In genomic region chr1:154951901-154952657, GRCh38 we compare ENCODE assay signal across 9 cellular contexts. TPM values are rescaled to one million over a fixed set of nuclear protein-coding genes. Genes with fewer than 3 reads are reported as not detected.
DNase-seq lines count a peak whose midpoint lies in the region; ATAC-seq, FAIRE-seq and TF ChIP-seq lines count a peak whose summit lies in the region.
"Had no signal": no experiment of that assay in that cellular context is flagged by ENCODE, and none has a peak within 500 bp of the region (broad histone marks: within the 10 kb centered on the region; RNA-seq: fewer than 3 reads in every experiment).

No MANE protein-coding gene starts in this region.

- FAIRE-seq in H1 (lab: Jason Lieb, UNC): no peak
- FAIRE-seq: G401.6 had no signal

- CTCF ChIA-PET in activated CD8-positive, alpha-beta memory T cell treated with anti-CD3 and anti-CD28 coated beads, Interleukin-2, amount 10 ng/mL, durations not matched to agents 7 days and 5 days (lab: Charles Lee): interaction anchor here (0.7 to 5.6 kb wide), 11 partner anchors 9 to 392 kb away, joined by 3 to 46 read pairs (median 4); partner anchors contain the start of genes ADAM15, FLAD1, PMVK and PYGO2
- CTCF ChIA-PET in H1 (lab: Charles Lee; ENCODE audit: partially characterized antibody): interaction anchor here (0.8 to 9.8 kb wide), 7 partner anchors 16 to 179 kb away, joined by 3 to 132 read pairs (median 3); partner anchors contain the start of genes LENEP, PMVK and SHC1

- H2BK12ac ChIP-seq in H1 (ENCODE audit: low read depth, low read length): no peak overlapping the region

- no peak overlapping the region for H4K91ac ChIP-seq in H1 (replicated peaks; ENCODE audit: insufficient read length, low read length)

- TF ChIP-seq EP300 in H1 (IDR thresholded peaks at IDR 0.05; ENCODE audit: borderline replicate concordance in 1 of 2, low read depth in 2 of 2, low read length in 2 of 2): no peak

- ATAC-seq in activated CD8-positive, alpha-beta memory T cell treated with anti-CD3 and anti-CD28 coated beads, Interleukin-2, amount 10 ng/mL, durations not matched to agents 7 days and 5 days: peak; percentile 12
- no peak for ATAC-seq in HG02763 (IDR thresholded peaks at IDR 0.05; ENCODE audit: unreplicated experiment)
- ATAC-seq in GM21367 (IDR thresholded peaks at IDR 0.05; ENCODE audit: unreplicated experiment): no peak

- H3K4me3 ChIP-seq in H1 (ENCODE audit: extremely low read depth in 1 of 4, insufficient read depth in 2 of 4, low read depth in 3 of 4, low read length in 4 of 4) (no peak overlapping the region), prostate gland (no peak overlapping the region)

- no peak overlapping the region for H2AK5ac ChIP-seq in H1 (ENCODE audit: low read depth, low read length)

- no peak overlapping the region for H4K5ac ChIP-seq in H1 (ENCODE audit: insufficient read length, low read depth, low read length)

- H3K4ac ChIP-seq in H1 (replicated peaks; ENCODE audit: insufficient read length, low read depth, low read length): no peak overlapping the region

- H3K27ac ChIP-seq in H1 (ENCODE audit: low read depth, low read length) (no peak overlapping the region), prostate gland (no peak overlapping the region)

- H3K9ac ChIP-seq in H1 (replicated peaks in 1 of 4; ENCODE audit: extremely low read depth in 1 of 4, low read depth in 3 of 4, low read length in 3 of 4): no peak overlapping the region

- H3K14ac ChIP-seq in H1 (ENCODE audit: insufficient read length): no peak overlapping the region

- 0 out of 2 replicates have a peak, but pooled peaks cover 6% of the 10 kb centered on the region for H3K79me1 ChIP-seq in H1 (ENCODE audit: low read depth, low read length)

- H3K27me3 ChIP-seq in H1 (replicated peaks in 1 of 4; ENCODE audit: control insufficient read depth in 3 of 4, extremely low read depth in 1 of 4, insufficient read depth in 3 of 4, low read length in 3 of 4): no peaks in the 10 kb centered on the region; a peak in 1 of 7 replicates
- no peaks in the 10 kb centered on the region for H3K27me3 ChIP-seq in prostate gland (replicated peaks; ENCODE audit: insufficient read depth)

- H2AFZ ChIP-seq in H1 (ENCODE audit: low read length): no peak overlapping the region

- no peaks in the 10 kb centered on the region for H3K27me3 Mint-ChIP-seq in activated CD8-positive, alpha-beta memory T cell treated with anti-CD3 and anti-CD28 coated beads, Interleukin-2, amount 10 ng/mL, durations not matched to agents 7 days and 5 days

- H3K23me2 ChIP-seq in H1 (ENCODE audit: low read depth, low read length): peaks cover 5% of the 10 kb centered on the region

- H3K36me3 Mint-ChIP-seq in activated CD8-positive, alpha-beta memory T cell treated with anti-CD3 and anti-CD28 coated beads, Interleukin-2, amount 10 ng/mL, durations not matched to agents 7 days and 5 days: peaks cover 14% of the 10 kb centered on the region

- DNase-seq in NCI-H526 (lab: John Stamatoyannopoulos, UW) (peak; percentile 43 to 88), H1 (ENCODE audit: low read depth in 1 of 2, low spot score in 2 of 2) (no peak), prostate gland (ENCODE audit: low spot score) (no peak), medulla oblongata (ENCODE audit: extremely low spot score) (no peak)
- peak; percentile 73 for DNase-seq in activated CD8-positive, alpha-beta memory T cell treated with anti-CD3 and anti-CD28 coated beads, Interleukin-2, amount 10 ng/mL, durations not matched to agents 7 days and 5 days
- peak in 2 of 3 experiments; percentile 32 to 33 for DNase-seq in stimulated activated CD4-positive, alpha-beta T cell treated with anti-CD3 and anti-CD28 coated beads, TNF-alpha, amount 100 ng/mL, for 4 hours (ENCODE audit: low read depth in 3 of 3)

- H3K4me3 Mint-ChIP-seq in activated CD8-positive, alpha-beta memory T cell treated with anti-CD3 and anti-CD28 coated beads, Interleukin-2, amount 10 ng/mL, durations not matched to agents 7 days and 5 days: peak overlapping the region; percentile 67

- no peak overlapping the region for H2BK120ac ChIP-seq in H1 (replicated peaks; ENCODE audit: low read depth, low read length)

- H3K4me1 ChIP-seq in H1 (replicated peaks in 1 of 4; ENCODE audit: control insufficient read depth in 3 of 4, insufficient read depth in 4 of 4, low read length in 3 of 4) (peaks cover 0 to 27% (median 6%) of the 10 kb centered on the region in 4 experiments; a peak in 6 of 7 replicates), prostate gland (replicated peaks) (peaks cover 16% of the 10 kb centered on the region)

- no peak overlapping the region for H3K23ac ChIP-seq in H1 (ENCODE audit: insufficient read length)

- no peak overlapping the region for H2BK5ac ChIP-seq in H1 (ENCODE audit: low read depth, low read length)

- 90% methylated on average over 15 of the region's 15 CpGs; no CpG with 5 or more reads in 1 of the 2 experiments for WGBS in H1 (ENCODE audit: extremely low coverage in 1 of 2, insufficient coverage in 1 of 2, insufficient read length in 1 of 2, insufficient replicate concordance in 2 of 2, low coverage in 1 of 2, low lambda C conversion rate in 2 of 2, missing lambda C conversion rate in 1 of 2), 2 experiments
- 71% methylated on average over 15 of the region's 15 CpGs for WGBS in prostate gland

- H3K79me2 ChIP-seq in H1 (ENCODE audit: control insufficient read depth in 1 of 2, insufficient read depth in 2 of 2, low read length in 2 of 2): peaks cover 0 to 3% of the 10 kb centered on the region in 2 experiments; a peak in 2 of 4 replicates

- H3K27ac Mint-ChIP-seq in activated CD8-positive, alpha-beta memory T cell treated with anti-CD3 and anti-CD28 coated beads, Interleukin-2, amount 10 ng/mL, durations not matched to agents 7 days and 5 days: peak overlapping the region; percentile 81

- no peaks in the 10 kb centered on the region for H3K9me3 ChIP-seq in H1 (ENCODE audit: insufficient read depth in 2 of 2, low read depth in 1 of 2, low read length in 1 of 2)
- H3K9me3 ChIP-seq in prostate gland: no peaks in the 10 kb centered on the region

- no peak overlapping the region for H2BK20ac ChIP-seq in H1 (ENCODE audit: low read length)

- H3K18ac ChIP-seq in H1 (ENCODE audit: extremely low read depth, low read length): no peak overlapping the region

- H2BK15ac ChIP-seq in H1 (ENCODE audit: low read length): no peak overlapping the region

- peak overlapping the region; percentile 45; the same call in 1 of the 2 replicates for H4K8ac ChIP-seq in H1 (ENCODE audit: extremely low read depth, insufficient read depth, low read length)

- peaks cover 70% of the 10 kb centered on the region for H3K4me1 Mint-ChIP-seq in activated CD8-positive, alpha-beta memory T cell treated with anti-CD3 and anti-CD28 coated beads, Interleukin-2, amount 10 ng/mL, durations not matched to agents 7 days and 5 days

- POLR2A ChIA-PET in H1 (lab: Charles Lee; ENCODE audit: partially characterized antibody): interaction anchor here (0.8 to 18.6 kb wide), 7 partner anchors 8 to 32 kb away, joined by 3 to 662 read pairs (median 6); partner anchors contain the start of genes CKS1B, FLAD1, LENEP and PMVK

- H3K36me3 ChIP-seq in H1 (ENCODE audit: control insufficient read depth in 2 of 4, insufficient read depth in 4 of 4, low read length in 3 of 4): peaks cover 0 to 4% (median 0%) of the 10 kb centered on the region in 4 experiments; a peak in 1 of 8 replicates
- H3K36me3 ChIP-seq in prostate gland: no peaks in the 10 kb centered on the region

- intact Hi-C loops in prostate gland (cut with DNase I): no loop called here

- H3K56ac ChIP-seq in H1 (replicated peaks; ENCODE audit: insufficient read length, low read depth, low read length): no peak overlapping the region

- H4K20me1 ChIP-seq in H1 (replicated peaks in 1 of 2; ENCODE audit: control insufficient read depth in 1 of 2, insufficient read depth in 2 of 2, low read length in 2 of 2): peaks cover 1 to 8% of the 10 kb centered on the region in 2 experiments

- no peaks in the 10 kb centered on the region for H3K9me3 Mint-ChIP-seq in activated CD8-positive, alpha-beta memory T cell treated with anti-CD3 and anti-CD28 coated beads, Interleukin-2, amount 10 ng/mL, durations not matched to agents 7 days and 5 days (ENCODE audit: low read depth)

- TF ChIP-seq POLR2A in H1 (IDR thresholded peaks at IDR 0.05; ENCODE audit: control extremely low read depth in 1 of 2, low read depth in 2 of 2, low read length in 2 of 2) (no peak), prostate gland (IDR thresholded peaks at IDR 0.05) (no peak)

- no peak for TF ChIP-seq RAD21 in H1 (IDR thresholded peaks at IDR 0.05 in 1 of 2, conservative IDR thresholded peaks at IDR 0.05 in 1 of 2; ENCODE audit: low read depth in 2 of 2, low read length in 2 of 2)

- no peak overlapping the region for H3K4me2 ChIP-seq in H1 (ENCODE audit: insufficient read depth in 1 of 2, low read depth in 2 of 2, low read length in 2 of 2)

- TF ChIP-seq CTCF in H1 (IDR thresholded peaks at IDR 0.05; ENCODE audit: control extremely low read depth in 1 of 3, insufficient read depth in 1 of 3, low read depth in 1 of 3, low read length in 3 of 3) (no peak), prostate gland (IDR thresholded peaks at IDR 0.05) (no peak)

RNA-seq across cellular contexts. Expression of gene PBXIP1, which starts 3.8 kb away (rescaled TPM):
- total RNA-seq in activated CD8-positive, alpha-beta memory T cell treated with anti-CD3 and anti-CD28 coated beads, Interleukin-2, amount 10 ng/mL, durations not matched to agents 7 days and 5 days: 10 to 100 TPM; 52.6 to 61.5 TPM
- 17.9 and 19.8 TPM in 2 replicates for total RNA-seq in H1 (2021; fragmentation: NEBNext Ultra II Directional; extraction: Animal tissue kit (Norgen Biotek cat#: 25700))
- polyA plus RNA-seq in H1 (2011; rRNA removed): 12.0 and 14.3 TPM in 2 replicates
- 22.3 TPM for polyA plus RNA-seq in H1 (2011; cell fraction: cytosol; rRNA removed)
- polyA plus RNA-seq in H1 (2011; cell fraction: nucleus; rRNA removed): 31.4 TPM
- polyA plus RNA-seq in H1 (2012, experiment 1 of 2): 23.2 to 27.8 TPM (median 26.0 TPM) in 4 replicates
- polyA plus RNA-seq in H1 (2012, experiment 2 of 2): 15.7 TPM
- 23.5 TPM for polyA plus RNA-seq in H1 (2013, experiment 1 of 2)
- 23.6 TPM for polyA plus RNA-seq in H1 (2013, experiment 2 of 2)
- 13.3 and 14.2 TPM in 2 replicates for polyA minus RNA-seq in H1 (2011; rRNA and poly(A)+ RNA removed)
- polyA minus RNA-seq in H1 (2011; cell fraction: cytosol; rRNA and poly(A)+ RNA removed): 12.4 TPM
- 13.7 TPM for polyA minus RNA-seq in H1 (2011; cell fraction: nucleus; rRNA and poly(A)+ RNA removed)
- total RNA-seq in prostate gland: 100 to 1,000 TPM; 113 to 140 TPM

RNA-seq across cellular contexts. Expression of gene PYGO2, which starts 9.5 kb away (rescaled TPM):
- 10 to 100 TPM; 44.0 to 47.9 TPM for total RNA-seq in activated CD8-positive, alpha-beta memory T cell treated with anti-CD3 and anti-CD28 coated beads, Interleukin-2, amount 10 ng/mL, durations not matched to agents 7 days and 5 days
- total RNA-seq in H1 (2021; fragmentation: NEBNext Ultra II Directional; extraction: Animal tissue kit (Norgen Biotek cat#: 25700)): 31.6 and 32.4 TPM in 2 replicates
- 31.0 and 36.3 TPM in 2 replicates for polyA plus RNA-seq in H1 (2011; rRNA removed)
- polyA plus RNA-seq in H1 (2011; cell fraction: cytosol; rRNA removed): 24.4 TPM
- polyA plus RNA-seq in H1 (2011; cell fraction: nucleus; rRNA removed): 31.8 TPM
- 26.7 to 28.7 TPM (median 28.3 TPM) in 4 replicates for polyA plus RNA-seq in H1 (2012, experiment 1 of 2)
- 38.2 TPM for polyA plus RNA-seq in H1 (2012, experiment 2 of 2)
- 22.4 TPM for polyA plus RNA-seq in H1 (2013, experiment 1 of 2)
- 21.0 TPM for polyA plus RNA-seq in H1 (2013, experiment 2 of 2)
- 17.6 and 24.9 TPM in 2 replicates for polyA minus RNA-seq in H1 (2011; rRNA and poly(A)+ RNA removed)
- polyA minus RNA-seq in H1 (2011; cell fraction: cytosol; rRNA and poly(A)+ RNA removed): 18.0 TPM
- polyA minus RNA-seq in H1 (2011; cell fraction: nucleus; rRNA and poly(A)+ RNA removed): 14.7 TPM
- 10 to 100 TPM; 44.1 to 44.6 TPM for total RNA-seq in prostate gland

RNA-seq across cellular contexts. Expression of gene PMVK, which starts 15.6 kb away (rescaled TPM):
- total RNA-seq in activated CD8-positive, alpha-beta memory T cell treated with anti-CD3 and anti-CD28 coated beads, Interleukin-2, amount 10 ng/mL, durations not matched to agents 7 days and 5 days: 10 to 100 TPM; 43.6 to 46.8 TPM
- total RNA-seq in H1 (2021; fragmentation: NEBNext Ultra II Directional; extraction: Animal tissue kit (Norgen Biotek cat#: 25700)): 26.5 and 30.5 TPM in 2 replicates
- polyA plus RNA-seq in H1 (2011; rRNA removed): 23.8 and 36.8 TPM in 2 replicates
- polyA plus RNA-seq in H1 (2011; cell fraction: cytosol; rRNA removed): 48.2 TPM
- 27.9 TPM for polyA plus RNA-seq in H1 (2011; cell fraction: nucleus; rRNA removed)
- polyA plus RNA-seq in H1 (2012, experiment 1 of 2): 30.7 to 53.6 TPM (median 51.4 TPM) in 4 replicates
- 26.4 TPM for polyA plus RNA-seq in H1 (2012, experiment 2 of 2)
- 18.8 TPM for polyA plus RNA-seq in H1 (2013, experiment 1 of 2)
- polyA plus RNA-seq in H1 (2013, experiment 2 of 2): 21.2 TPM
- polyA minus RNA-seq in H1 (2011; rRNA and poly(A)+ RNA removed): 11.3 and 12.9 TPM in 2 replicates
- polyA minus RNA-seq in H1 (2011; cell fraction: cytosol; rRNA and poly(A)+ RNA removed): 14.0 TPM
- polyA minus RNA-seq in H1 (2011; cell fraction: nucleus; rRNA and poly(A)+ RNA removed): 8.5 TPM
- 10 to 100 TPM; 23.2 to 26.2 TPM for total RNA-seq in prostate gland

RNA-seq across cellular contexts. Expression of gene SHC1, which starts 18.5 kb away (rescaled TPM):
- total RNA-seq in activated CD8-positive, alpha-beta memory T cell treated with anti-CD3 and anti-CD28 coated beads, Interleukin-2, amount 10 ng/mL, durations not matched to agents 7 days and 5 days: 10 to 100 TPM; 48.0 to 57.4 TPM
- 204 and 212 TPM in 2 replicates for total RNA-seq in H1 (2021; fragmentation: NEBNext Ultra II Directional; extraction: Animal tissue kit (Norgen Biotek cat#: 25700))
- 177 and 197 TPM in 2 replicates for polyA plus RNA-seq in H1 (2011; rRNA removed)
- 199 TPM for polyA plus RNA-seq in H1 (2011; cell fraction: cytosol; rRNA removed)
- polyA plus RNA-seq in H1 (2011; cell fraction: nucleus; rRNA removed): 757 TPM
- 146 to 233 TPM (median 185 TPM) in 4 replicates for polyA plus RNA-seq in H1 (2012, experiment 1 of 2)
- 206 TPM for polyA plus RNA-seq in H1 (2012, experiment 2 of 2)
- 197 TPM for polyA plus RNA-seq in H1 (2013, experiment 1 of 2)
- polyA plus RNA-seq in H1 (2013, experiment 2 of 2): 196 TPM
- polyA minus RNA-seq in H1 (2011; rRNA and poly(A)+ RNA removed): 204 and 224 TPM in 2 replicates
- 101 TPM for polyA minus RNA-seq in H1 (2011; cell fraction: cytosol; rRNA and poly(A)+ RNA removed)
- polyA minus RNA-seq in H1 (2011; cell fraction: nucleus; rRNA and poly(A)+ RNA removed): 123 TPM
- total RNA-seq in prostate gland: 10 to 100 TPM; 85.0 to 97.2 TPM

RNA-seq across cellular contexts. Expression of gene CKS1B, which starts 22.4 kb away (rescaled TPM):
- 100 to 1,000 TPM; 149 to 155 TPM for total RNA-seq in activated CD8-positive, alpha-beta memory T cell treated with anti-CD3 and anti-CD28 coated beads, Interleukin-2, amount 10 ng/mL, durations not matched to agents 7 days and 5 days
- 284 and 294 TPM in 2 replicates for total RNA-seq in H1 (2021; fragmentation: NEBNext Ultra II Directional; extraction: Animal tissue kit (Norgen Biotek cat#: 25700))
- polyA plus RNA-seq in H1 (2011; rRNA removed): 801 and 1,025 TPM in 2 replicates
- polyA plus RNA-seq in H1 (2011; cell fraction: cytosol; rRNA removed): 668 TPM
- 301 TPM for polyA plus RNA-seq in H1 (2011; cell fraction: nucleus; rRNA removed)
- polyA plus RNA-seq in H1 (2012, experiment 1 of 2): 458 to 597 TPM (median 493 TPM) in 4 replicates
- 299 TPM for polyA plus RNA-seq in H1 (2012, experiment 2 of 2)
- polyA plus RNA-seq in H1 (2013, experiment 1 of 2): 459 TPM
- 480 TPM for polyA plus RNA-seq in H1 (2013, experiment 2 of 2)
- polyA minus RNA-seq in H1 (2011; rRNA and poly(A)+ RNA removed): 354 and 434 TPM in 2 replicates
- 129 TPM for polyA minus RNA-seq in H1 (2011; cell fraction: cytosol; rRNA and poly(A)+ RNA removed)
- polyA minus RNA-seq in H1 (2011; cell fraction: nucleus; rRNA and poly(A)+ RNA removed): 123 TPM
- 10 to 100 TPM; 33.5 to 47.5 TPM for total RNA-seq in prostate gland

Comparison
In these comparisons a context has a peak if more than half of its experiments do, and no peak if none do; other contexts are left out.
1. DNase-seq: peak in NCI-H526 (2 of 2), activated CD8-positive, alpha-beta memory T cell treated with anti-CD3 and anti-CD28 coated beads, Interleukin-2, amount 10 ng/mL, durations not matched to agents 7 days and 5 days (single experiment) and stimulated activated CD4-positive, alpha-beta T cell treated with anti-CD3 and anti-CD28 coated beads, TNF-alpha, amount 100 ng/mL, for 4 hours (2 of 3); none in H1 (0 of 2), prostate gland (single experiment) and medulla oblongata (single experiment).